Comparison of ENCODE assay signal across 19 cellular contexts in genomic region chr16:86110726-86111125, GRCh38.
DNase-seq lines count a peak whose midpoint lies in the region; ATAC-seq, FAIRE-seq and TF ChIP-seq lines count a peak whose summit lies in the region.
"Had no signal": no experiment of that assay in that cellular context is flagged by ENCODE, and none has a peak within 500 bp of the region (broad histone marks: within the 10 kb centered on the region; RNA-seq: fewer than 3 reads in every experiment).

No MANE protein-coding gene starts in this region.

- ATAC-seq in IMR-90 (ENCODE audit: low read depth), result no peak
- no peak for ATAC-seq in RWPE2 (ENCODE audit: low read depth)
- ATAC-seq in sciatic nerve, result no peak
- ATAC-seq: GM12878 had no signal

- 83% methylated on average over 2 of the region's 4 CpGs; no CpG with 5 or more reads in 1 of the 2 experiments for WGBS in IMR-90 (ENCODE audit: extremely low coverage in 2 of 2, insufficient read length in 1 of 2), 2 experiments

- H4K20me1 ChIP-seq in IMR-90 (ENCODE audit: insufficient read depth, low read length), result no peaks in the 10 kb centered on the region

- H3K14ac ChIP-seq in IMR-90 (replicated peaks; ENCODE audit: low read depth, low read length), result no peak overlapping the region

- H3K4me3 ChIP-seq in IMR-90 (ENCODE audit: insufficient read depth, low read depth, low read length), result no peak overlapping the region
- H3K4me3 ChIP-seq in RWPE2 (ENCODE audit: severe bottlenecking), result no peak overlapping the region
- no peak overlapping the region for H3K4me3 ChIP-seq in kidney (ENCODE audit: low read length in 2 of 2)
- H3K4me3 ChIP-seq: GM12878, GM23248 had no signal

- TF ChIP-seq RAD21 in IMR-90 (IDR thresholded peaks at IDR 0.05; ENCODE audit: low read length), result no peak

- H3K4me2 ChIP-seq in IMR-90 (ENCODE audit: low read depth, low read length), result no peak overlapping the region

- H3K9me1 ChIP-seq in IMR-90 (ENCODE audit: insufficient read depth, low read length), result no peaks in the 10 kb centered on the region

- H3K23ac ChIP-seq in IMR-90 (ENCODE audit: low read depth, low read length), result no peak overlapping the region

- no peak overlapping the region for H2BK15ac ChIP-seq in IMR-90 (ENCODE audit: low read depth, low read length)

- no peak for TF ChIP-seq POLR2A in IMR-90 (IDR thresholded peaks at IDR 0.05; ENCODE audit: low read depth, low read length)

- H2BK120ac ChIP-seq in IMR-90 (ENCODE audit: low read depth, low read length), result no peak overlapping the region

- H3K4me1 ChIP-seq in IMR-90 (ENCODE audit: control insufficient read depth, insufficient read depth, low read length) (no peaks in the 10 kb centered on the region), RWPE2 (ENCODE audit: insufficient read depth, poor library complexity, severe bottlenecking) (no peaks in the 10 kb centered on the region), kidney (ENCODE audit: control insufficient read depth in 1 of 2, insufficient read depth in 1 of 2, low read depth in 1 of 2, low read length in 2 of 2) (no peaks in the 10 kb centered on the region)
- H3K4me1 ChIP-seq: Caco-2 had no signal

- peak overlapping the region; percentile 26 for H2AFZ ChIP-seq in IMR-90 (replicated peaks; ENCODE audit: low read length, poor library complexity)
- H2AFZ ChIP-seq: GM23248 had no signal

- no peaks in the 10 kb centered on the region for H3K79me1 ChIP-seq in IMR-90 (ENCODE audit: low read depth in 1 of 2, low read length in 2 of 2)

- dilution Hi-C loops in IMR-90 (cut with HindIII; ENCODE audit: low sequenced_read_pairs, unreplicated experiment), result no loop called here

- DNase-seq in IMR-90 (no peak), RWPE2 (ENCODE audit: low spot score) (peak; percentile 20), kidney (peak; percentile 10), sciatic nerve (ENCODE audit: low spot score) (peak; percentile 32), NCI-H2196 (lab: John Stamatoyannopoulos, UW; ENCODE audit: unreplicated experiment) (no peak), Kasumi-1 (lab: John Stamatoyannopoulos, UW) (no peak), COR-L47 (lab: John Stamatoyannopoulos, UW) (no peak)
- DNase-seq: C1 segment of cervical spinal cord; Caco-2; CD4-positive, alpha-beta memory T cell; DMS153; EL; GDM1; GM23248; H7; HCEC 1CT had no signal

- H3K9ac ChIP-seq in IMR-90 (ENCODE audit: low read depth, low read length), result no peak overlapping the region
- H3K9ac ChIP-seq in kidney (ENCODE audit: low read length in 2 of 2), result no peak overlapping the region
- H3K9ac ChIP-seq: GM23248 had no signal

- no peak overlapping the region for H2AK5ac ChIP-seq in IMR-90 (ENCODE audit: low read depth, low read length)

- H3K4ac ChIP-seq in IMR-90 (ENCODE audit: low read depth, low read length), result no peak overlapping the region; the same call in 1 of the 2 replicates

- H4K5ac ChIP-seq in IMR-90 (ENCODE audit: low read depth, low read length), result no peak overlapping the region

- CTCF ChIA-PET in IMR-90 (lab: Yijun Ruan, JAX), result no interaction called here

- no peaks in the 10 kb centered on the region for H3K27me3 ChIP-seq in IMR-90 (ENCODE audit: control insufficient read depth, insufficient read depth, low read length)
- H3K27me3 ChIP-seq in RWPE2 (ENCODE audit: insufficient read depth, poor library complexity, severe bottlenecking), result peaks cover 18% of the 10 kb centered on the region

- intact Hi-C loops in IMR-90 (cut with micrococcal nuclease) (no loop called here), kidney (cut with DNase I) (no loop called here), sciatic nerve (cut with DNase I) (no loop called here)

- no peak overlapping the region for H2BK5ac ChIP-seq in IMR-90 (ENCODE audit: low read depth, low read length, poor library complexity, severe bottlenecking)

- H3K36me3 ChIP-seq in IMR-90 (ENCODE audit: control insufficient read depth, insufficient read depth, low read length) (no peaks in the 10 kb centered on the region), RWPE2 (ENCODE audit: low read depth) (no peaks in the 10 kb centered on the region), kidney (ENCODE audit: control insufficient read depth in 1 of 2, insufficient read depth in 2 of 2, low read length in 2 of 2) (no peaks in the 10 kb centered on the region)

- H3K9me3 ChIP-seq in IMR-90 (ENCODE audit: control insufficient read depth, insufficient read depth, low read length), result no peaks in the 10 kb centered on the region
- peaks cover 3% of the 10 kb centered on the region for H3K9me3 ChIP-seq in RWPE2 (ENCODE audit: severe bottlenecking)
- peaks cover 0 to 4% of the 10 kb centered on the region in 2 donors for H3K9me3 ChIP-seq in kidney (ENCODE audit: control insufficient read depth in 1 of 2, low read length in 2 of 2)

- POLR2A ChIA-PET in IMR-90 (lab: Charles Lee; ENCODE audit: unreplicated experiment), result no interaction called here

- no peak overlapping the region for H4K8ac ChIP-seq in IMR-90 (ENCODE audit: low read depth in 2 of 2, low read length in 2 of 2)

- no peak overlapping the region for H2BK20ac ChIP-seq in IMR-90 (ENCODE audit: low read depth, low read length)

- H3K56ac ChIP-seq in IMR-90 (ENCODE audit: extremely low read depth, insufficient read depth, low read length), result no peak overlapping the region

- in situ Hi-C loops in IMR-90 (cut with MboI; ENCODE audit: low sequenced_read_pairs), result no loop called here

- no peak for FAIRE-seq in kidney (lab: Jason Lieb, UNC)
- FAIRE-seq: GM12878, GM19239, H1 had no signal

- no peak overlapping the region for H3K18ac ChIP-seq in IMR-90 (ENCODE audit: low read depth, low read length)

- no peak for TF ChIP-seq CTCF in IMR-90 (conservative IDR thresholded peaks at IDR 0.05; ENCODE audit: low read depth, low read length)
- no peak for TF ChIP-seq CTCF in RWPE2 (IDR thresholded peaks at IDR 0.05; ENCODE audit: poor library complexity, severe bottlenecking)
- TF ChIP-seq CTCF in kidney (IDR thresholded peaks at IDR 0.05; ENCODE audit: borderline replicate concordance, extremely low read depth, insufficient read depth), result no peak

- H3K27ac ChIP-seq in IMR-90 (ENCODE audit: insufficient read depth, low read length) (no peak overlapping the region), RWPE2 (ENCODE audit: poor library complexity, severe bottlenecking) (no peak overlapping the region), kidney (ENCODE audit: low read depth in 2 of 2, low read length in 2 of 2) (no peak overlapping the region)
- H3K27ac ChIP-seq: GM23248 had no signal

- H4K91ac ChIP-seq in IMR-90 (ENCODE audit: insufficient read depth, low read depth, low read length), result no peak overlapping the region

- BruUV-seq in IMR-90 (replicated peaks; lab: Mats Ljungman, UMichigan), result no TSS peak

- no peak overlapping the region for H2AK9ac ChIP-seq in IMR-90 (replicated peaks; ENCODE audit: low read depth, low read length, poor library complexity)

TF ChIP-seq in IMR-90, 13 proteins besides CTCF, POLR2A, EP300 and RAD21:
- TF ChIP-seq FOS (IDR thresholded peaks at IDR 0.05; ENCODE audit: low read depth, low read length) (no peak), CHD1 (IDR thresholded peaks at IDR 0.05; ENCODE audit: low read depth, low read length) (no peak), CEBPB (IDR thresholded peaks at IDR 0.05; ENCODE audit: low read depth, low read length) (no peak), RFX5 (IDR thresholded peaks at IDR 0.05; ENCODE audit: low read depth, low read length) (no peak), ELK1 (IDR thresholded peaks at IDR 0.05; ENCODE audit: borderline replicate concordance, low read depth, low read length) (no peak)

Comparison
In these comparisons a context has a peak if more than half of its experiments do, and no peak if none do; other contexts are left out.
1. DNase-seq: peak in RWPE2 (single experiment), kidney (single experiment) and sciatic nerve (single experiment); none in IMR-90 (single experiment), NCI-H2196 (single experiment), Kasumi-1 (0 of 2) and COR-L47 (single experiment).